In the genomic region with DNA sequence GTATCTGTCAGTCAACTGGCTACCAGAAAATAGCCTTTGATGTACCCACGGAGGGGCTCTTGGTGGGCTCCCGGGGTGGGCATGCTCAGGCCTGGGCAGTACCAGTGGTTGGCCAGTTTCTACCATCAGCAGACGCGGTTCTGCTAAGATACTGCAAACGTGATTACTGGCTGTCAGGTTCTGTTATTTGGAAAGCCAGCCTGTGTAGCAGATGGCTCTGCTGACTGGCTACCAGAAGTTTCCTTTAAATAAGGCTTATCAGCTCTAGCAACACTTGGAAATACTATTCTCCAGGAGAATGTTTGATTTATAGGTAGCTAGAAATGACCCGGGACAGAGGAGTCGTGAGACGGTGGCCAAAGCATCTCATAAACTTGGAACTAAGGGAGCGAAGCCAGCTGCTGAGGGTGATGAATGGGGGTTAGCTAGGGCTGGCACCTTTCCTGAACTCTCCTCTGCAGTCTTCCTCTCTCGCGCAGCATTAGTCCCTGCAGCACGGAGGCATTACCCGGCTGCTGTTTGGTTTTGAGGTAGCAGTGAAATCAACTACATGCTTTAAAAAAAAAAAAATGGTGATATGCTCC, we compare ENCODE assay signal across 11 cellular contexts.
DNase-seq lines count a peak whose midpoint lies in the region; ATAC-seq and TF ChIP-seq lines count a peak whose summit lies in the region.
"Had no signal": no experiment of that assay in that cellular context is flagged by ENCODE, and none has a peak within 500 bp of the region (broad histone marks: within the 10 kb centered on the region; RNA-seq: fewer than 3 reads in every experiment).

No MANE protein-coding gene starts in this region.

- DNase-seq in HFF-Myc (ENCODE audit: extremely low read depth, low read depth) (no peak), T-helper 17 cell (no peak), left ventricle myocardium inferior (no peak), DMS153 (lab: John Stamatoyannopoulos, UW) (no peak), mucosa of gallbladder (ENCODE audit: low spot score) (no peak), omental fat pad (ENCODE audit: low spot score) (no peak)
- DNase-seq: naive thymus-derived CD4-positive, alpha-beta T cell had no signal

- ATAC-seq in T-helper 17 cell (no peak), HG03280 (IDR thresholded peaks at IDR 0.05; ENCODE audit: unreplicated experiment) (no peak), omental fat pad (ENCODE audit: low FRiP score) (no peak)
- ATAC-seq: stimulated activated naive CD8-positive, alpha-beta T cell treated with anti-CD3 and anti-CD28 coated beads, Interleukin-15, amount 100 ng/mL, for 72 hours had no signal

- H3K27ac Mint-ChIP-seq in T-helper 17 cell = peak overlapping the region; percentile 53
- H3K27ac Mint-ChIP-seq: dendritic cell treated with granulocyte-macrophage colony-stimulating factor and Interleukin-4, amounts not matched to agents 40 ng/mL and 50 ng/mL, for 4 days; naive thymus-derived CD4-positive, alpha-beta T cell; stimulated activated naive CD8-positive, alpha-beta T cell treated with anti-CD3 and anti-CD28 coated beads, Interleukin-15, amount 100 ng/mL, for 72 hours had no signal

- H3K27ac ChIP-seq in left ventricle myocardium inferior (replicated peaks) = no peak overlapping the region
- peak overlapping the region; percentile 84 for H3K27ac ChIP-seq in stomach smooth muscle (ENCODE audit: low read length)

- H3K4me1 Mint-ChIP-seq in T-helper 17 cell = peaks cover 5% of the 10 kb centered on the region
- H3K4me1 Mint-ChIP-seq: stimulated activated naive CD8-positive, alpha-beta T cell treated with anti-CD3 and anti-CD28 coated beads, Interleukin-15, amount 100 ng/mL, for 72 hours had no signal

- H3K4me3 Mint-ChIP-seq in T-helper 17 cell = peak overlapping the region; percentile 71
- H3K4me3 Mint-ChIP-seq: dendritic cell treated with granulocyte-macrophage colony-stimulating factor and Interleukin-4, amounts not matched to agents 40 ng/mL and 50 ng/mL, for 4 days; stimulated activated naive CD8-positive, alpha-beta T cell treated with anti-CD3 and anti-CD28 coated beads, Interleukin-15, amount 100 ng/mL, for 72 hours had no signal

- H3K9me3 ChIP-seq in T-helper 17 cell (ENCODE audit: control insufficient read depth, low read length, poor library complexity, severe bottlenecking) (no peaks in the 10 kb centered on the region), left ventricle myocardium inferior (replicated peaks) (no peaks in the 10 kb centered on the region), stomach smooth muscle (ENCODE audit: control insufficient read depth in 2 of 2, low read length in 2 of 2) (no peaks in the 10 kb centered on the region)

- H3K4me3 ChIP-seq in HFF-Myc (replicated peaks; ENCODE audit: low read depth, low read length) (peak overlapping the region; percentile 21), left ventricle myocardium inferior (peak overlapping the region; percentile 56), stomach smooth muscle (ENCODE audit: low read length in 2 of 2) (peak overlapping the region; percentile 75 to 82)

- H3K36me3 Mint-ChIP-seq in T-helper 17 cell (ENCODE audit: low read depth) = peaks cover 2% of the 10 kb centered on the region
- H3K36me3 Mint-ChIP-seq: naive thymus-derived CD4-positive, alpha-beta T cell had no signal

- H3K27me3 Mint-ChIP-seq in T-helper 17 cell = peaks cover 67% of the 10 kb centered on the region

- peaks cover 9% of the 10 kb centered on the region for H3K27me3 ChIP-seq in left ventricle myocardium inferior (ENCODE audit: low read depth)
- H3K27me3 ChIP-seq in stomach smooth muscle (ENCODE audit: control insufficient read depth in 1 of 2, insufficient read depth in 2 of 2, low read length in 2 of 2) = no peaks in the 10 kb centered on the region

- H3K9ac ChIP-seq in stomach smooth muscle (ENCODE audit: low read length in 2 of 2) = peak overlapping the region in 1 of 2 donors; percentile 36

- peaks cover 34% of the 10 kb centered on the region for H3K4me1 ChIP-seq in left ventricle myocardium inferior
- H3K4me1 ChIP-seq in stomach smooth muscle (ENCODE audit: control insufficient read depth, insufficient read depth, low read length) = peaks cover 31% of the 10 kb centered on the region

- H3K36me3 ChIP-seq in left ventricle myocardium inferior = no peaks in the 10 kb centered on the region
- no peaks in the 10 kb centered on the region for H3K36me3 ChIP-seq in stomach smooth muscle (ENCODE audit: control insufficient read depth in 2 of 2, insufficient read depth in 2 of 2, low read length in 2 of 2)

- intact Hi-C loops in left ventricle myocardium inferior (cut with micrococcal nuclease) = no loop called here

- no peak for TF ChIP-seq CTCF in HFF-Myc (IDR thresholded peaks at IDR 0.05; ENCODE audit: low read depth, low read length, missing control alignments)
- TF ChIP-seq CTCF in left ventricle myocardium inferior (IDR thresholded peaks at IDR 0.05; ENCODE audit: borderline replicate concordance) = no peak
- TF ChIP-seq CTCF in omental fat pad (IDR thresholded peaks at IDR 0.05) = no peak

Comparison
In these comparisons a context has a peak if more than half of its experiments do, and no peak if none do; other contexts are left out.
1. H3K4me3 ChIP-seq: peak in every context shown above with its lines; median percentile 78 in stomach smooth muscle; 56 in left ventricle myocardium inferior; 21 in HFF-Myc.